Comparison of ENCODE assay signal across 1 cellular context in the genomic region with DNA sequence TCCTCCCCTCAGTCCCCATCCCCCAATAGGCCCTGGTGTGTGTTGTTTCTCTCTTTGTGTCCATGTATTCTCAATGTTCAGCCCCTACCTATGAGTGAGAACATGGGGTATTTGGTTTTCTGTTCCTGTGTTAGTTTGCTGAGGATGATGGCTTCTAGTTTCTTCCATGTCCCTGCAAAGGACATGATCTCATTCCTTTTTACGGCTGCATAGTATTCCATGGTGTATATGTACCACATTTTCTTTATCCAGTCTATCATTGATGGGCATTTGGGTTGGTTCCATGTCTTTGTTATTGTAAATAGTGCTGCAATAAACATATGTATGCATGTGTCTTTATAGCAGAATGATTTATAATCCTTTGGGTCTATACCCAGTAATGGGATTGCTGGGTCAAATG. TPM values are rescaled to one million over a fixed set of nuclear protein-coding genes. Genes with fewer than 3 reads are reported as not detected.
"Had no signal": no experiment of that assay in that cellular context is flagged by ENCODE, and none has a peak within 500 bp of the region (broad histone marks: within the 10 kb centered on the region; RNA-seq: fewer than 3 reads in every experiment).

No MANE protein-coding gene starts in this region.

RNA-seq across cellular contexts. Expression of a gene that starts 21.0 kb away (rescaled TPM):
- total RNA-seq: OCI-LY7 had no signal
